9 cellular contexts compared by ENCODE assay signal in the genomic region with DNA sequence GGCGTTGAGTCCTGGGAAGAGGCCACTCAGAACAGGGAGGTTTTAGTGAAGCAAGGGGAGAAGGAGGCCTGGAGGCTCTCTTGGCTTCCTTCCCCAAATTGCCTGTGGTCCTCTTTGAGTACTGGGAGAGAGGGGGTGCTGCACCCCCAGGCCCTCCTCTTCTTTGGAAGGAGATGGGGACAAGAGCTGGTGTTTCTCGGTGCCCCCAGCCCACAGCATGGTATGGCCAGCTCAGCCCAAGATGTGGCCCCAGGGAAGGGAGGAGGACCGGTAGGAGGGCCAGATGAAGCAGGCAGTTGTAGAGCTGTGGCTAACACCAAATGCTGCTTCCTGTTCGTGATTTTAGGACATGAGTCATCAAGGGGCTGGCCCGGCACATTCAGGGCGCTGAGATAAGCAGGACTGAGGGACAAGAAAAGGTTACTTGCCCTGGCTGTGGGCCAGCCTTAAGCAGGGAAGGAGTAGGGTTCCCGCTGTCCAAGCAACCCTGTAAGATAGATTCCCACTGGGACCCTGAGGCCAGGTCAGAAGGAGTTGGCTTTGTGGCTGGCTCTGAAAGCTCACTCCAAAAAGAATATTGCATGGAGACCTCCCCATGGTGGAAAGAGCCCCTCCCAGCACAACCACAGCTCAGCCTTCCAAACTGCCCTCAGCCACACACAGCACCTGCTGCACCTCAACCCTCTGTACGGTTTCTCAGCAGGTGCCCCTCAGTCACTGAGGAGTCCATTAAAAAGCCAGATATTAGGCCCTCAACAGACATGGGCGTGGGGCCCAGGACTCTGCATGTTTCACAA. TPM values are rescaled to one million over a fixed set of nuclear protein-coding genes. Genes with fewer than 3 reads are reported as not detected.
A peak's percentile ranks its signal among the peaks of the same experiment; 100 is the strongest.
DNase-seq lines count a peak whose midpoint lies in the region; ATAC-seq and TF ChIP-seq lines count a peak whose summit lies in the region.
"Had no signal": no experiment of that assay in that cellular context is flagged by ENCODE, and none has a peak within 500 bp of the region (broad histone marks: within the 10 kb centered on the region; RNA-seq: fewer than 3 reads in every experiment).

No MANE protein-coding gene starts in this region.

- H2AFZ ChIP-seq in GM23338 = no peak overlapping the region

- H3K27me3 ChIP-seq in MG63 = no peaks in the 10 kb centered on the region
- peaks cover 9% of the 10 kb centered on the region for H3K27me3 ChIP-seq in endodermal cell (ENCODE audit: control insufficient read depth, insufficient read depth, low read length, poor library complexity, severe bottlenecking)
- no peaks in the 10 kb centered on the region for H3K27me3 ChIP-seq in naive thymus-derived CD4-positive, alpha-beta T cell (ENCODE audit: control insufficient read depth in 2 of 2, insufficient read depth in 2 of 2, low read length in 2 of 2)
- H3K27me3 ChIP-seq in subcutaneous abdominal adipose tissue (ENCODE audit: control insufficient read depth in 5 of 5, insufficient read depth in 4 of 5, low read length in 5 of 5) = no peaks in the 10 kb centered on the region
- H3K27me3 ChIP-seq in GM23338 (ENCODE audit: insufficient read depth) = peaks cover 15% of the 10 kb centered on the region

- no peaks in the 10 kb centered on the region for H3K9me2 ChIP-seq in GM23338 (ENCODE audit: insufficient read depth)

- H3K9me3 ChIP-seq in MG63 (no peaks in the 10 kb centered on the region), endodermal cell (ENCODE audit: control insufficient read depth, low read length) (no peaks in the 10 kb centered on the region), subcutaneous abdominal adipose tissue (ENCODE audit: control insufficient read depth in 5 of 5, low read length in 5 of 5) (no peaks in the 10 kb centered on the region)
- H3K9me3 ChIP-seq in naive thymus-derived CD4-positive, alpha-beta T cell (ENCODE audit: control insufficient read depth in 2 of 3, low read length in 3 of 3) = no peaks in the 10 kb centered on the region

- H3K4me3 ChIP-seq in MG63 (no peak overlapping the region), endodermal cell (ENCODE audit: low read length) (no peak overlapping the region), subcutaneous abdominal adipose tissue (ENCODE audit: low read depth in 1 of 5, low read length in 5 of 5) (peak overlapping the region in 2 of 5 donors; percentile 15 to 34), GM23338 (no peak overlapping the region)
- H3K4me3 ChIP-seq in naive thymus-derived CD4-positive, alpha-beta T cell (ENCODE audit: low read length) = peak overlapping the region; percentile 38

- H3K36me3 Mint-ChIP-seq in endodermal cell (ENCODE audit: low read depth) (no peaks in the 10 kb centered on the region), GM23338 (ENCODE audit: low read depth) (no peaks in the 10 kb centered on the region)
- peaks cover 0 to 3% (median 0%) of the 10 kb centered on the region in 5 donors for H3K36me3 Mint-ChIP-seq in naive thymus-derived CD4-positive, alpha-beta T cell

- no peaks in the 10 kb centered on the region for H3F3A ChIP-seq in GM23338 (replicated peaks; ENCODE audit: low read depth)

- intact Hi-C loops in naive thymus-derived CD4-positive, alpha-beta T cell (cut with micrococcal nuclease) = loop anchor here (1.0 to 2.0 kb wide), 3 partner anchors 15 to 17 kb away; no protein-coding TSS in a partner anchor

- no peak overlapping the region for H3K9ac ChIP-seq in endodermal cell (ENCODE audit: extremely low read depth, low read length, poor library complexity, severe bottlenecking)
- H3K9ac ChIP-seq in subcutaneous abdominal adipose tissue (ENCODE audit: low read length in 5 of 5) = peak overlapping the region in 2 of 5 donors; percentile 16 to 51

- H4K20me1 ChIP-seq in GM23338 (replicated peaks; ENCODE audit: insufficient read depth) = no peaks in the 10 kb centered on the region

- H3K9me3 Mint-ChIP-seq in endodermal cell (no peaks in the 10 kb centered on the region), GM23338 (no peaks in the 10 kb centered on the region)
- H3K9me3 Mint-ChIP-seq in naive thymus-derived CD4-positive, alpha-beta T cell = peaks cover 0 to 2% (median 0%) of the 10 kb centered on the region in 11 donors

- no peak overlapping the region for H3K27ac ChIP-seq in endodermal cell (ENCODE audit: low read depth, low read length)
- peak overlapping the region; percentile 20 for H3K27ac ChIP-seq in naive thymus-derived CD4-positive, alpha-beta T cell (ENCODE audit: low read depth, low read length)
- H3K27ac ChIP-seq in subcutaneous abdominal adipose tissue (ENCODE audit: low read depth, low read length) = peak overlapping the region; percentile 80
- H3K27ac ChIP-seq in GM23338 (ENCODE audit: low read depth) = no peak overlapping the region

- CTCF ChIA-PET in naive thymus-derived CD4-positive, alpha-beta T cell (lab: Charles Lee) = interaction anchor here (0.6 to 1.6 kb wide), 4 partner anchors 9 to 37 kb away, joined by 3 to 4 read pairs (median 4); no protein-coding TSS in a partner anchor

- POLR2A ChIA-PET in naive thymus-derived CD4-positive, alpha-beta T cell (lab: Charles Lee) = interaction anchor here (0.7 to 5.0 kb wide), 10 partner anchors 8 to 37 kb away, joined by 3 to 76 read pairs (median 4); no protein-coding TSS in a partner anchor

- ATAC-seq in naive thymus-derived CD4-positive, alpha-beta T cell = peak; percentile 87
- no peak for ATAC-seq in GM23338

- H3K27me3 Mint-ChIP-seq in endodermal cell (ENCODE audit: insufficient read depth) (peaks cover 27% of the 10 kb centered on the region), GM23338 (ENCODE audit: insufficient read depth, low read depth, poor library complexity) (peaks cover 8% of the 10 kb centered on the region)
- H3K27me3 Mint-ChIP-seq in naive thymus-derived CD4-positive, alpha-beta T cell = no peaks in the 10 kb centered on the region

- H3K36me3 ChIP-seq in MG63 (no peaks in the 10 kb centered on the region), endodermal cell (ENCODE audit: control insufficient read depth, insufficient read depth, low read length) (no peaks in the 10 kb centered on the region), subcutaneous abdominal adipose tissue (ENCODE audit: control insufficient read depth in 5 of 5, insufficient read depth in 5 of 5, low read length in 5 of 5) (no peaks in the 10 kb centered on the region), GM23338 (ENCODE audit: insufficient read depth) (no peaks in the 10 kb centered on the region)
- H3K36me3 ChIP-seq in naive thymus-derived CD4-positive, alpha-beta T cell (ENCODE audit: control insufficient read depth in 2 of 3, insufficient read depth in 3 of 3, low read length in 3 of 3) = no peaks in the 10 kb centered on the region

- H3K4me1 ChIP-seq in endodermal cell (ENCODE audit: control insufficient read depth, insufficient read depth, low read length) (peaks cover 6% of the 10 kb centered on the region), subcutaneous abdominal adipose tissue (ENCODE audit: control insufficient read depth in 5 of 5, insufficient read depth in 5 of 5, low read length in 5 of 5) (peaks cover 9 to 65% (median 27%) of the 10 kb centered on the region in 5 donors), GM23338 (ENCODE audit: insufficient read depth) (peaks cover 18% of the 10 kb centered on the region)
- peaks cover 49 to 74% of the 10 kb centered on the region in 2 donors for H3K4me1 ChIP-seq in naive thymus-derived CD4-positive, alpha-beta T cell (ENCODE audit: control insufficient read depth in 2 of 2, insufficient read depth in 2 of 2, low read length in 2 of 2)

- H3K4me1 Mint-ChIP-seq in endodermal cell = peaks cover 6% of the 10 kb centered on the region
- peaks cover 60 to 87% (median 65%) of the 10 kb centered on the region in 7 donors for H3K4me1 Mint-ChIP-seq in naive thymus-derived CD4-positive, alpha-beta T cell
- peaks cover 20% of the 10 kb centered on the region for H3K4me1 Mint-ChIP-seq in GM23338

- no peak overlapping the region for H3K4me2 ChIP-seq in GM23338

- H3K27ac Mint-ChIP-seq in endodermal cell = no peak overlapping the region
- peak overlapping the region in 6 of 9 donors; percentile 4 to 96 (median 72) for H3K27ac Mint-ChIP-seq in naive thymus-derived CD4-positive, alpha-beta T cell
- no peak overlapping the region for H3K27ac Mint-ChIP-seq in GM23338

- DNase-seq in GM10266 (ENCODE audit: extremely low spot score) (peak; percentile 84), HCEC 1CT (peak; percentile 84), MG63 (peak; percentile 92), endodermal cell (peak; percentile 77), GM23338 (ENCODE audit: low spot score) (no peak)
- DNase-seq in activated CD4-positive, alpha-beta T cell treated with anti-CD3 and anti-CD28 coated beads, Interleukin-2, amount 50 U/mL, for 48 hours = peak; percentile 78 to 87
- DNase-seq in naive thymus-derived CD4-positive, alpha-beta T cell = peak in 2 of 9 donors; percentile 36 to 74

- WGBS in endodermal cell (ENCODE audit: insufficient coverage in 1 of 2, insufficient read length in 1 of 2), 2 experiments = 65 to 71% methylated on average over 7 to 9 of the region's 9 CpGs

- no peaks in the 10 kb centered on the region for H3K79me2 ChIP-seq in GM23338 (replicated peaks; ENCODE audit: insufficient read depth)

- TF ChIP-seq CTCF in GM10266 (IDR thresholded peaks at IDR 0.05; ENCODE audit: control insufficient read depth, insufficient read depth, low read depth, missing control alignments) (no peak), endodermal cell (conservative IDR thresholded peaks at IDR 0.05) (no peak), GM23338 (conservative IDR thresholded peaks at IDR 0.05; ENCODE audit: low read depth in 2 of 2) (no peak)

- H3K4me3 Mint-ChIP-seq in endodermal cell = no peak overlapping the region
- H3K4me3 Mint-ChIP-seq in naive thymus-derived CD4-positive, alpha-beta T cell = peak overlapping the region in 7 of 10 donors; percentile 37 to 82 (median 53)
- no peak overlapping the region for H3K4me3 Mint-ChIP-seq in GM23338

TF ChIP-seq in GM23338, 12 proteins besides CTCF, POLR2A, EP300 and RAD21 (continues in another document):
- TF ChIP-seq, protein P1, sequence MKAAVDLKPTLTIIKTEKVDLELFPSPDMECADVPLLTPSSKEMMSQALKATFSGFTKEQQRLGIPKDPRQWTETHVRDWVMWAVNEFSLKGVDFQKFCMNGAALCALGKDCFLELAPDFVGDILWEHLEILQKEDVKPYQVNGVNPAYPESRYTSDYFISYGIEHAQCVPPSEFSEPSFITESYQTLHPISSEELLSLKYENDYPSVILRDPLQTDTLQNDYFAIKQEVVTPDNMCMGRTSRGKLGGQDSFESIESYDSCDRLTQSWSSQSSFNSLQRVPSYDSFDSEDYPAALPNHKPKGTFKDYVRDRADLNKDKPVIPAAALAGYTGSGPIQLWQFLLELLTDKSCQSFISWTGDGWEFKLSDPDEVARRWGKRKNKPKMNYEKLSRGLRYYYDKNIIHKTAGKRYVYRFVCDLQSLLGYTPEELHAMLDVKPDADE (IDR thresholded peaks at IDR 0.05) = no peak
- TF ChIP-seq EZH2phosphoT487 (IDR thresholded peaks at IDR 0.05; ENCODE audit: unreplicated experiment) (no peak), JUNB (IDR thresholded peaks at IDR 0.05; ENCODE audit: unreplicated experiment) (no peak)

RNA-seq across cellular contexts. Expression of a gene that starts 4.9 kb away (rescaled TPM):
- 2.5 and 3.9 TPM in 2 replicates for total RNA-seq in MG63 (2014; rRNA removed; shearing (Covaris generic); ENCODE audit: low replicate concordance)
- total RNA-seq in endodermal cell = under 1 TPM; 0.24 to 0.40 TPM
- 1.7 TPM for polyA plus RNA-seq in endodermal cell (2013, experiment 1 of 2)
- 0.95 TPM for polyA plus RNA-seq in endodermal cell (2013, experiment 2 of 2)
- 100 to 1,000 TPM in 2 of 5 experiments, 10 to 100 TPM in 3; 38.6 to 278 (median 60.3) TPM for total RNA-seq in naive thymus-derived CD4-positive, alpha-beta T cell
- 10 to 100 TPM; 30.1 to 48.2 TPM for polyA plus RNA-seq in naive thymus-derived CD4-positive, alpha-beta T cell
- total RNA-seq in GM23338 (2014; rRNA removed; shearing (Covaris generic)) = 1.8 and 4.1 TPM in 2 replicates
- polyA plus RNA-seq in GM23338 (2016; fragmentation: Nextera tagmentation; extraction: Ambion mirVana) = 0.68 and 0.91 TPM in 2 replicates
- polyA plus RNA-seq: neural cell had no signal

Comparison
In these comparisons a context has a peak if more than half of its experiments do, and no peak if none do; other contexts are left out.
1. H3K27ac ChIP-seq: peak in naive thymus-derived CD4-positive, alpha-beta T cell (single experiment) and subcutaneous abdominal adipose tissue (single experiment); none in endodermal cell (single experiment) and GM23338 (single experiment).
2. H3K27ac Mint-ChIP-seq: peak in naive thymus-derived CD4-positive, alpha-beta T cell (6 of 9); none in endodermal cell (single experiment) and GM23338 (single experiment).
3. H3K4me3 Mint-ChIP-seq: peak in naive thymus-derived CD4-positive, alpha-beta T cell (7 of 10); none in endodermal cell (single experiment) and GM23338 (single experiment).